Comparison of ENCODE assay signal across 9 cellular contexts in the genomic region with DNA sequence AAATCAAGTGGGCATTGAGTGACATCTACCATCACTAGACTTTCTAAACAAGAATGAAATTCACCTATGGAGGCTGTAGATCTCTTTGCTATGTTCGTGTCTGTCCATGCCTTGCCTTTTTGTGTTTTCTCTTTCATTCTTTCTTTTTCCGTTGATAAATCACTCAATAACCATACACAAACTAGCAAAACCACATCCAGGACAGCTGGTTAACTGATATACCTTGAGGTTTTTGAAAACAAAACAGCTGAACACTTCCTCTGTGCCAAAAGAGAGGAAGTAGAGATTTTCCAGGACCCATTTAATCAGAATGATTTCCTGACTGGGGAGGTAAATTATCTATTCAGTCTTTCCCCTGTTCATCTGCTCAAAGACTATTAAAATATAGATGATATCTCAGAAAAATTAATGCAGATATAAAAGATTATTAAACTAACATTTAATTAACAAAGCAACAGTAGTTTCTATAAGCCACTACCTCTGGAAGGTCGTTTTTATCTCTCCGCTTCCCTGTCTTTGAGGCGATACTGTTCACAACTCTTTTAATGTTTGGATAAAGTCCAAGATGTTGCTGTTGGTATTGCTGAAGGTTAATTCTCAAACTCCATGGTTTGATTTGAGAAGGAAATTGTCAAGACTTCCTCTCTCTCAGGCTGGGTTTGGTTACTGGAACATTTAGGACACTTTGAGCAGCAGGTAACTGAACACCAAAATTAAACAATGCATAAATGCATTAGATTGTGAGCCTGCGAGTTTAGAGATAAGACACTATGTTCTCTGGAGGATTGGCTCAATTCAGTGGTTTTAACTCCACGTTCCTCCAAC. TPM values are rescaled to one million over a fixed set of nuclear protein-coding genes. Genes with fewer than 3 reads are reported as not detected.
DNase-seq lines count a peak whose midpoint lies in the region; ATAC-seq and TF ChIP-seq lines count a peak whose summit lies in the region.
"Had no signal": no experiment of that assay in that cellular context is flagged by ENCODE, and none has a peak within 500 bp of the region (broad histone marks: within the 10 kb centered on the region; RNA-seq: fewer than 3 reads in every experiment).

No MANE protein-coding gene starts in this region.

- DNase-seq in GM23338 (ENCODE audit: low spot score), result no peak
- DNase-seq in Kasumi-1 (lab: John Stamatoyannopoulos, UW), result peak; percentile 22
- DNase-seq in memory B cell (ENCODE audit: low spot score in 2 of 2), result no peak
- no peak for DNase-seq in chondrocyte (ENCODE audit: low spot score)
- no peak for DNase-seq in NCI-H2107 (lab: John Stamatoyannopoulos, UW)
- DNase-seq in testis, result no peak
- no peak for DNase-seq in G401 (ENCODE audit: low spot score)

- H3K4me1 Mint-ChIP-seq in GM23338 (peaks cover 10% of the 10 kb centered on the region), memory B cell (peaks cover 17% of the 10 kb centered on the region), chondrocyte (ENCODE audit: low read depth) (no peaks in the 10 kb centered on the region)

- H3K79me2 ChIP-seq in GM23338 (replicated peaks; ENCODE audit: insufficient read depth), result no peaks in the 10 kb centered on the region

- H3K4me3 ChIP-seq in GM23338, result no peak overlapping the region
- no peak overlapping the region for H3K4me3 ChIP-seq in testis
- H3K4me3 ChIP-seq: thoracic aorta had no signal

- H3K4me2 ChIP-seq in GM23338, result no peak overlapping the region

- no peaks in the 10 kb centered on the region for H3K4me1 ChIP-seq in GM23338 (ENCODE audit: insufficient read depth)
- H3K4me1 ChIP-seq in testis, result no peaks in the 10 kb centered on the region

- no peak overlapping the region for H3K27ac Mint-ChIP-seq in GM23338
- H3K27ac Mint-ChIP-seq in memory B cell, result no peak overlapping the region
- no peak overlapping the region for H3K27ac Mint-ChIP-seq in chondrocyte (ENCODE audit: unreplicated experiment)

- TF ChIP-seq POLR2A in testis (IDR thresholded peaks at IDR 0.05), result no peak

- H3K9me3 Mint-ChIP-seq in GM23338, result no peaks in the 10 kb centered on the region
- H3K9me3 Mint-ChIP-seq in memory B cell, result no peaks in the 10 kb centered on the region
- peaks cover 2% of the 10 kb centered on the region for H3K9me3 Mint-ChIP-seq in chondrocyte (ENCODE audit: low read depth)

- H3K27me3 Mint-ChIP-seq in GM23338 (ENCODE audit: insufficient read depth, low read depth, poor library complexity), result no peaks in the 10 kb centered on the region
- H3K27me3 Mint-ChIP-seq in memory B cell, result peaks cover 21% of the 10 kb centered on the region
- H3K27me3 Mint-ChIP-seq in chondrocyte (ENCODE audit: low read depth), result peaks cover 10% of the 10 kb centered on the region

- H3K27ac ChIP-seq in GM23338 (ENCODE audit: low read depth) (no peak overlapping the region), testis (no peak overlapping the region)
- H3K27ac ChIP-seq: thoracic aorta had no signal

- H3K27me3 ChIP-seq in GM23338 (ENCODE audit: insufficient read depth) (no peaks in the 10 kb centered on the region), testis (no peaks in the 10 kb centered on the region)

- H3K4me3 Mint-ChIP-seq in GM23338 (no peak overlapping the region), memory B cell (peak overlapping the region; percentile 38), chondrocyte (ENCODE audit: unreplicated experiment) (no peak overlapping the region)

- peak; percentile 73 for ATAC-seq in GM18873 (IDR thresholded peaks at IDR 0.05; ENCODE audit: low FRiP score, unreplicated experiment)
- no peak for ATAC-seq in GM23338
- ATAC-seq in memory B cell (ENCODE audit: low read depth), result peak; percentile 91

- intact Hi-C loops in testis (cut with DNase I; ENCODE audit: low total_unique reads), result no loop called here

- H3K36me3 ChIP-seq in GM23338 (ENCODE audit: insufficient read depth) (no peaks in the 10 kb centered on the region), testis (ENCODE audit: low read depth, missing control alignments) (no peaks in the 10 kb centered on the region)
- H3K36me3 ChIP-seq: thoracic aorta had no signal

- 43 to 49% methylated on average over 7 of the region's 7 CpGs for WGBS in testis, 2 donors

- H3K36me3 Mint-ChIP-seq in GM23338 (ENCODE audit: low read depth) (no peaks in the 10 kb centered on the region; the same call in 2 of the 3 replicates), memory B cell (peaks cover 4% of the 10 kb centered on the region), chondrocyte (ENCODE audit: low read depth) (no peaks in the 10 kb centered on the region)

- H3F3A ChIP-seq in GM23338 (replicated peaks; ENCODE audit: low read depth), result no peaks in the 10 kb centered on the region

- H3K9me3 ChIP-seq in testis, result no peaks in the 10 kb centered on the region
- H3K9me3 ChIP-seq: thoracic aorta had no signal

- H4K20me1 ChIP-seq in GM23338 (replicated peaks; ENCODE audit: insufficient read depth), result no peaks in the 10 kb centered on the region

- TF ChIP-seq CTCF in GM23338 (conservative IDR thresholded peaks at IDR 0.05; ENCODE audit: low read depth in 2 of 2) (no peak), chondrocyte (IDR thresholded peaks at IDR 0.05) (no peak), testis (IDR thresholded peaks at IDR 0.05) (no peak)

- peak overlapping the region; percentile 81 for H2AFZ ChIP-seq in GM23338

- H3K9me2 ChIP-seq in GM23338 (ENCODE audit: insufficient read depth), result no peaks in the 10 kb centered on the region

- in situ Hi-C loops in G401 (cut with HindIII; ENCODE audit: low sequenced_read_pairs), result no loop called here

TF ChIP-seq in GM23338, 12 proteins besides CTCF, POLR2A, EP300 and RAD21 (continues in another document):
- no peak for TF ChIP-seq STAT1 (IDR thresholded peaks at IDR 0.05; ENCODE audit: unreplicated experiment)
- no peak for TF ChIP-seq ZNF462 (CRISPR knock-in tag; IDR thresholded peaks at IDR 0.05)

RNA-seq across cellular contexts. Expression of gene C10orf67, which starts 24.4 kb away (rescaled TPM):
- total RNA-seq in GM23338 (2014; rRNA removed; shearing (Covaris generic)), result not detected in 2 replicates
- polyA plus RNA-seq in GM23338 (2016; fragmentation: Nextera tagmentation; extraction: Ambion mirVana), result 0.16 TPM in 2 replicates
- total RNA-seq in chondrocyte, result not detected in 3 replicates
- 1 to 10 TPM; 3.0 to 7.1 TPM for total RNA-seq in testis
- 11.1 TPM for polyA plus RNA-seq in testis (ENCODE audit: insufficient read depth, low read depth, low replicate concordance)
- not detected in 2 replicates for total RNA-seq in G401 (2014; rRNA removed; shearing (Covaris generic))
- total RNA-seq: thoracic aorta had no signal

Comparison
In these comparisons a context has a peak if more than half of its experiments do, and no peak if none do; other contexts are left out.
1. DNase-seq: peak in Kasumi-1 (2 of 2); none in GM23338 (single experiment), memory B cell (0 of 2), chondrocyte (single experiment), NCI-H2107 (single experiment), testis (single experiment) and G401 (single experiment).